In the genomic region with DNA sequence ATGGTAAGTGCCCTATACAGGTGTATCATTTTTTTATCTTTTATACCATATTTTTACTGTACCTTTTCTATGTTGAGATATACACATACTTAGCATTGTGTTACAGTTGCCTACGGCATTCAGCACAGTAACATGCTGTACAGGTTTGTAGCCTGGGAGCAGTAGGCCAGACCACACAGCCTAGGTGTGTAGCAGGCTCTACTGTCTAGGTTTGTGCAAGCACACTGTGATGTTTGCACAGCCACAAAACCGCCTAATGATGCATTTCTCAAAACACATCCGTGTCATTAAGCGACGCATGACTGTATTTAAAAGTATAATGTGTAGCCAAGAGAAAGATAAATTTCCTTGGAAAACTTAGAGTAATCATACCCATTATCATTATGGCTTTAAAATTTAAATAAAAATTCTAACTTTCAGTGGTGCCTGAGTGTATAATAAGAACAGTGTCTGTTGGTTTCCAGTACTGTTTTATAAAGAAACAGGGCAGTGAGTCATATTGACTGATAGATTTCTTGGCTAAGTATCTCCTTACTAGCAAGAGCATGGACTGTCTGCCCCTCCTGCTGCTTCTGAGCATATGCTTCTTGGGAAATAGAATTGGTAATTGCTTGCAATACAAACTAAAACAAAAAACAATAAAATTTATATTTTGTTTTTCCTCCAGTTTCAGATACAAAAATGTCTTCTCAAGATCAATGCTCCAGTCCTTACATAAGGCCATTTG, we compare ENCODE assay signal across 14 cellular contexts. TPM values are rescaled to one million over a fixed set of nuclear protein-coding genes. Genes with fewer than 3 reads are reported as not detected.
DNase-seq lines count a peak whose midpoint lies in the region; ATAC-seq, FAIRE-seq and TF ChIP-seq lines count a peak whose summit lies in the region.
"Had no signal": no experiment of that assay in that cellular context is flagged by ENCODE, and none has a peak within 500 bp of the region (broad histone marks: within the 10 kb centered on the region; RNA-seq: fewer than 3 reads in every experiment).

No MANE protein-coding gene starts in this region.

- TF ChIP-seq EP300 in HepG2 (IDR thresholded peaks at IDR 0.05; ENCODE audit: low read depth in 2 of 2, low read length in 2 of 2) (no peak), HepG2 (CRISPR knock-in tag; IDR thresholded peaks at IDR 0.05; ENCODE audit: borderline replicate concordance) (no peak)

- H3K4me1 ChIP-seq in right lobe of liver (peaks cover 0 to 23% (median 10%) of the 10 kb centered on the region in 4 donors), HepG2 (ENCODE audit: insufficient read depth, low read length) (peaks cover 7% of the 10 kb centered on the region), left lung (peaks cover 0 to 8% of the 10 kb centered on the region in 2 donors), aorta (ENCODE audit: control insufficient read depth in 1 of 2, insufficient read depth in 2 of 2, low read length in 2 of 2) (peaks cover 0 to 4% of the 10 kb centered on the region in 2 donors)

- no peaks in the 10 kb centered on the region for H3K9me3 ChIP-seq in right lobe of liver
- no peaks in the 10 kb centered on the region for H3K9me3 ChIP-seq in HepG2 (ENCODE audit: low read length)
- H3K9me3 ChIP-seq in left lung = no peaks in the 10 kb centered on the region
- H3K9me3 ChIP-seq in aorta (ENCODE audit: control insufficient read depth, low read length) = no peaks in the 10 kb centered on the region

- intact Hi-C loops in right lobe of liver (cut with DNase I) = no loop called here
- intact Hi-C loops in HepG2 (cut with micrococcal nuclease; ENCODE audit: unreplicated experiment) = no loop called here
- intact Hi-C loops in left lung (cut with DNase I) = no loop called here
- intact Hi-C loops in aorta (cut with DNase I) = no loop called here

- TF ChIP-seq POLR2A in right lobe of liver (IDR thresholded peaks at IDR 0.05) (no peak), HepG2 (IDR thresholded peaks at IDR 0.05; ENCODE audit: insufficient read depth in 1 of 2, low read depth in 2 of 2, low read length in 2 of 2) (no peak)

- H3K4me3 ChIP-seq in right lobe of liver = no peak overlapping the region
- H3K4me3 ChIP-seq in HepG2 (replicated peaks in 1 of 3; ENCODE audit: insufficient read depth in 1 of 3, low read depth in 2 of 3, low read length in 3 of 3) = no peak overlapping the region
- no peak overlapping the region for H3K4me3 ChIP-seq in cardiac fibroblast (replicated peaks in 1 of 2; ENCODE audit: low read depth in 2 of 2, low read length in 2 of 2)
- H3K4me3 ChIP-seq in left lung = no peak overlapping the region
- H3K4me3 ChIP-seq in aorta (ENCODE audit: low read length in 2 of 2) = no peak overlapping the region
- H3K4me3 ChIP-seq: cardiac muscle cell, GM23338 had no signal

- POLR2A ChIA-PET in HepG2 (lab: Yijun Ruan, JAX) = no interaction called here

- ATAC-seq in right lobe of liver (peak; percentile 40 to 53 (median 48)), HepG2 (no peak), left lung (peak; percentile 60), aorta (ENCODE audit: low FRiP score) (peak; percentile 79)
- ATAC-seq: GM23338 had no signal

- CTCF ChIA-PET in HepG2 (lab: Yijun Ruan, JAX; ENCODE audit: low intra/inter-chr PET ratio, low total read pairs) = no interaction called here

- in situ Hi-C loops in HepG2 (cut with HindIII; ENCODE audit: extremely low pct_ligation_motif_present, low pct_unique_long_range_greater_than_20kb) = no loop called here

- FAIRE-seq in HepG2 (lab: Jason Lieb, UNC) = no peak

- WGBS in right lobe of liver (ENCODE audit: insufficient coverage, low coverage, low lambda C conversion rate, missing lambda C conversion rate) = 31% methylated on average over 5 of the region's 5 CpGs
- 94% methylated on average over 5 of the region's 5 CpGs for WGBS in HepG2 (ENCODE audit: low lambda C conversion rate)
- 59 to 78% methylated on average over 5 of the region's 5 CpGs for WGBS in aorta, 2 donors

- H4K20me1 ChIP-seq in HepG2 (ENCODE audit: insufficient read depth, low read length) = no peaks in the 10 kb centered on the region

- no peak overlapping the region for H2AFZ ChIP-seq in HepG2 (ENCODE audit: low read length)
- H2AFZ ChIP-seq: GM23338 had no signal

- no peak overlapping the region for H3K4me2 ChIP-seq in HepG2 (ENCODE audit: low read depth, low read length)
- H3K4me2 ChIP-seq: GM23338 had no signal

- DNase-seq in right lobe of liver (no peak), HepG2 (ENCODE audit: low spot score) (no peak), cardiac fibroblast (ENCODE audit: low read depth in 2 of 2) (peak; percentile 77 to 78), left lung (no peak), aorta (no peak), mucosa of gallbladder (ENCODE audit: low spot score) (no peak), ureter (ENCODE audit: low spot score) (no peak), putamen (ENCODE audit: low spot score) (no peak)
- DNase-seq: activated CD4-positive, CD25-positive, alpha-beta regulatory T cell; CD4-positive, CD25-positive, alpha-beta regulatory T cell; islet precursor cell; NCI-H524 treated with DMSO at 0.1 percent for 48 hours had no signal

- H3K27me3 ChIP-seq in right lobe of liver (no peaks in the 10 kb centered on the region), HepG2 (ENCODE audit: control insufficient read depth in 1 of 2, insufficient read depth in 2 of 2, low read length in 2 of 2) (no peaks in the 10 kb centered on the region), left lung (no peaks in the 10 kb centered on the region), aorta (ENCODE audit: control insufficient read depth in 1 of 2, insufficient read depth in 2 of 2, low read length in 1 of 2) (no peaks in the 10 kb centered on the region)
- H3K27me3 ChIP-seq: cardiac muscle cell had no signal

- BruUV-seq in HepG2 (replicated peaks; lab: Mats Ljungman, UMichigan) = no TSS peak

- H3K9ac ChIP-seq in HepG2 (ENCODE audit: insufficient read depth, low read depth, low read length) = no peak overlapping the region

- H3K27ac ChIP-seq in right lobe of liver (peak overlapping the region; percentile 12 to 57 (median 38)), HepG2 (ENCODE audit: extremely low read length, insufficient read depth, low read length) (no peak overlapping the region), left lung (peak overlapping the region; percentile 20 to 40), aorta (ENCODE audit: low read depth in 1 of 2, low read length in 2 of 2) (peak overlapping the region in 1 of 2 donors; percentile 63)
- H3K27ac ChIP-seq: cardiac muscle cell had no signal

- no peak for TF ChIP-seq CTCF in right lobe of liver (IDR thresholded peaks at IDR 0.05)
- TF ChIP-seq CTCF in HepG2 (CRISPR knock-in tag; IDR thresholded peaks at IDR 0.05) = no peak
- TF ChIP-seq CTCF in cardiac fibroblast (IDR thresholded peaks at IDR 0.05; ENCODE audit: low read depth, low read length) = no peak
- no peak for TF ChIP-seq CTCF in left lung (IDR thresholded peaks at IDR 0.05)

- TF ChIP-seq RAD21 in HepG2 (CRISPR knock-in tag; IDR thresholded peaks at IDR 0.05) = no peak

- H3K79me2 ChIP-seq in HepG2 (ENCODE audit: insufficient read depth, low read length) = no peaks in the 10 kb centered on the region

- H3K36me3 ChIP-seq in right lobe of liver (peaks cover 0 to 13% (median 5%) of the 10 kb centered on the region in 4 donors), HepG2 (replicated peaks in 1 of 2; ENCODE audit: control insufficient read depth in 1 of 2, insufficient read depth in 2 of 2, low read length in 2 of 2) (peaks cover 15 to 44% of the 10 kb centered on the region in 2 experiments), left lung (peaks cover 1 to 88% of the 10 kb centered on the region in 2 donors), aorta (ENCODE audit: control insufficient read depth in 1 of 2, insufficient read depth in 2 of 2, low read length in 1 of 2) (peaks cover 5 to 8% of the 10 kb centered on the region in 2 donors)

RNA-seq across cellular contexts. Expression of gene CALML4, which starts 18.3 kb away (rescaled TPM):
- total RNA-seq in right lobe of liver = 1 to 10 TPM; 3.3 to 9.8 (median 6.1) TPM
- total RNA-seq in HepG2 (2016; rRNA removed; fragmentation: Illumina TruSeq; extraction: Trizol) = 6.5 and 8.7 TPM in 2 replicates
- total RNA-seq in HepG2 (2016; cell fraction: cytosol; rRNA removed; fragmentation: Illumina TruSeq; extraction: Trizol; ENCODE audit: low read depth) = 4.5 and 5.7 TPM in 2 replicates
- 7.8 and 8.1 TPM in 2 replicates for total RNA-seq in HepG2 (2016; cell fraction: insoluble cytoplasmic fraction; rRNA removed; fragmentation: Illumina TruSeq; extraction: Trizol)
- 6.1 and 7.2 TPM in 2 replicates for total RNA-seq in HepG2 (2016; cell fraction: membrane; rRNA removed; fragmentation: Illumina TruSeq; extraction: Trizol)
- 5.2 and 8.4 TPM in 2 replicates for total RNA-seq in HepG2 (2016; cell fraction: nucleus; rRNA removed; fragmentation: Illumina TruSeq; extraction: Trizol)
- 3.1 and 3.6 TPM in 2 replicates for polyA plus RNA-seq in HepG2 (2011; rRNA removed)
- polyA plus RNA-seq in HepG2 (2011; cell fraction: cytosol; rRNA removed) = 1.9 TPM in 2 replicates
- 5.0 and 6.7 TPM in 2 replicates for polyA plus RNA-seq in HepG2 (2011; cell fraction: nucleus; rRNA removed)
- 5.3 and 5.6 TPM in 2 replicates for polyA plus RNA-seq in HepG2 (2012)
- 10.2 and 15.8 TPM in 2 replicates for polyA plus RNA-seq in HepG2 (2016; cell fraction: cytosol; fragmentation: Illumina TruSeq; extraction: Trizol; ENCODE audit: low read depth)
- 13.4 and 15.5 TPM in 2 replicates for polyA plus RNA-seq in HepG2 (2016; cell fraction: insoluble cytoplasmic fraction; fragmentation: Illumina TruSeq; extraction: Trizol; ENCODE audit: low read depth)
- 10.9 and 14.1 TPM in 2 replicates for polyA plus RNA-seq in HepG2 (2016; cell fraction: membrane; fragmentation: Illumina TruSeq; extraction: Trizol; ENCODE audit: low read depth)
- polyA plus RNA-seq in HepG2 (2016; cell fraction: nucleus; fragmentation: Illumina TruSeq; extraction: Trizol; ENCODE audit: insufficient read depth, low read depth) = 27.8 and 31.7 TPM in 2 replicates
- polyA minus RNA-seq in HepG2 (2011; rRNA and poly(A)+ RNA removed; ENCODE audit: low replicate concordance) = 1.6 and 5.3 TPM in 2 replicates
- polyA minus RNA-seq in HepG2 (2011; cell fraction: cytosol; rRNA and poly(A)+ RNA removed) = 0.20 and 0.62 TPM in 2 replicates
- polyA minus RNA-seq in HepG2 (2011; cell fraction: nucleus; rRNA and poly(A)+ RNA removed) = 4.9 and 5.2 TPM in 2 replicates
- 10 to 100 TPM in 1 of 2 donors, 1 to 10 TPM in 1; 3.0 to 10.8 TPM for total RNA-seq in left lung
- total RNA-seq in aorta = 1 to 10 TPM; 4.0 to 8.3 TPM
- polyA plus RNA-seq in aorta = 10 to 100 TPM in 1 of 2 donors, 1 to 10 TPM in 1; 3.9 to 29.9 TPM
- 49.2 TPM for total RNA-seq in mucosa of gallbladder
- 6.3 TPM for total RNA-seq in ureter

RNA-seq across cellular contexts. Expression of gene CLN6, which starts 42.7 kb away (rescaled TPM):
- 10 to 100 TPM; 10.7 to 24.3 (median 15.2) TPM for total RNA-seq in right lobe of liver
- 11.1 and 27.1 TPM in 2 replicates for total RNA-seq in HepG2 (2016; rRNA removed; fragmentation: Illumina TruSeq; extraction: Trizol)
- 8.6 and 9.6 TPM in 2 replicates for total RNA-seq in HepG2 (2016; cell fraction: cytosol; rRNA removed; fragmentation: Illumina TruSeq; extraction: Trizol; ENCODE audit: low read depth)
- total RNA-seq in HepG2 (2016; cell fraction: insoluble cytoplasmic fraction; rRNA removed; fragmentation: Illumina TruSeq; extraction: Trizol) = 11.8 and 24.4 TPM in 2 replicates
- total RNA-seq in HepG2 (2016; cell fraction: membrane; rRNA removed; fragmentation: Illumina TruSeq; extraction: Trizol) = 21.8 and 24.8 TPM in 2 replicates
- total RNA-seq in HepG2 (2016; cell fraction: nucleus; rRNA removed; fragmentation: Illumina TruSeq; extraction: Trizol) = 26.2 and 36.2 TPM in 2 replicates
- polyA plus RNA-seq in HepG2 (2011; rRNA removed) = 24.9 and 26.6 TPM in 2 replicates
- polyA plus RNA-seq in HepG2 (2011; cell fraction: cytosol; rRNA removed) = 16.8 and 20.7 TPM in 2 replicates
- polyA plus RNA-seq in HepG2 (2011; cell fraction: nucleus; rRNA removed) = 31.9 and 38.5 TPM in 2 replicates
- polyA plus RNA-seq in HepG2 (2012) = 11.0 and 11.8 TPM in 2 replicates
- polyA plus RNA-seq in HepG2 (2016; cell fraction: cytosol; fragmentation: Illumina TruSeq; extraction: Trizol; ENCODE audit: low read depth) = 12.8 and 17.1 TPM in 2 replicates
- polyA plus RNA-seq in HepG2 (2016; cell fraction: insoluble cytoplasmic fraction; fragmentation: Illumina TruSeq; extraction: Trizol; ENCODE audit: low read depth) = 18.2 and 20.3 TPM in 2 replicates
- 26.1 and 27.9 TPM in 2 replicates for polyA plus RNA-seq in HepG2 (2016; cell fraction: membrane; fragmentation: Illumina TruSeq; extraction: Trizol; ENCODE audit: low read depth)
- 66.1 and 79.6 TPM in 2 replicates for polyA plus RNA-seq in HepG2 (2016; cell fraction: nucleus; fragmentation: Illumina TruSeq; extraction: Trizol; ENCODE audit: insufficient read depth, low read depth)
- 97.2 and 431 TPM in 2 replicates for polyA minus RNA-seq in HepG2 (2011; rRNA and poly(A)+ RNA removed; ENCODE audit: low replicate concordance)
- 10.3 and 11.8 TPM in 2 replicates for polyA minus RNA-seq in HepG2 (2011; cell fraction: cytosol; rRNA and poly(A)+ RNA removed)
- 22.3 and 29.9 TPM in 2 replicates for polyA minus RNA-seq in HepG2 (2011; cell fraction: nucleus; rRNA and poly(A)+ RNA removed)
- 10 to 100 TPM; 28.3 to 50.3 TPM for total RNA-seq in left lung
- 10 to 100 TPM; 11.3 to 16.8 TPM for total RNA-seq in aorta
- 1 to 10 TPM; 5.3 to 8.2 TPM for polyA plus RNA-seq in aorta
- total RNA-seq in mucosa of gallbladder = 25.7 TPM
- total RNA-seq in ureter = 45.3 TPM

Comparison
In these comparisons a context has a peak if more than half of its experiments do, and no peak if none do; other contexts are left out.
1. DNase-seq: peak in cardiac fibroblast (2 of 2); none in right lobe of liver (0 of 3), HepG2 (single experiment), left lung (0 of 2), aorta (0 of 2), mucosa of gallbladder (single experiment), ureter (single experiment) and putamen (single experiment).